In genomic region chr15:90708516-90708915, GRCh38 we compare ENCODE assay signal across 16 cellular contexts.
"Had no signal": no experiment of that assay in that cellular context is flagged by ENCODE, and none has a peak within 500 bp of the region (broad histone marks: within the 10 kb centered on the region; RNA-seq: fewer than 3 reads in every experiment).

No MANE protein-coding gene starts in this region.

- H3K9me3 Mint-ChIP-seq: dendritic cell treated with granulocyte-macrophage colony-stimulating factor and Interleukin-4, amounts not matched to agents 40 ng/mL and 50 ng/mL, for 4 days had no signal

- H3K27ac ChIP-seq: esophagus squamous epithelium, thoracic aorta, upper lobe of right lung had no signal

- H3K27me3 Mint-ChIP-seq: activated naive CD8-positive, alpha-beta T cell; dendritic cell treated with granulocyte-macrophage colony-stimulating factor and Interleukin-4, amounts not matched to agents 40 ng/mL and 50 ng/mL, for 4 days; stimulated activated naive B cell treated with anti-CD40 and anti-IgM and Interleukin-4, amounts not matched to agents 10 μg/mL and 1 μg/mL and 100 μg/mL, for 72 hours had no signal

- H3K4me3 ChIP-seq: esophagus squamous epithelium, thoracic aorta, upper lobe of right lung had no signal

- H3K4me1 ChIP-seq: esophagus squamous epithelium, upper lobe of right lung had no signal

- ATAC-seq: activated CD4-positive, CD25-positive, alpha-beta regulatory T cell treated with anti-CD3 and anti-CD28 coated beads, Interleukin-2, amount 50 U/mL, for 24 hours; activated T-cell treated with anti-CD3 and anti-CD28 coated beads, Interleukin-2, amount 50 U/mL, for 4 hours; stimulated activated naive B cell treated with anti-CD40 and anti-IgM and Interleukin-4, amounts not matched to agents 10 μg/mL and 1 μg/mL and 100 μg/mL, for 72 hours; upper lobe of right lung had no signal

- H3K4me3 Mint-ChIP-seq: activated naive CD8-positive, alpha-beta T cell; activated T-cell treated with anti-CD3 and anti-CD28 coated beads, Interleukin-2, amount 50 U/mL, for 4 hours; dendritic cell treated with granulocyte-macrophage colony-stimulating factor and Interleukin-4, amounts not matched to agents 40 ng/mL and 50 ng/mL, for 4 days; nephron; stimulated activated naive B cell treated with anti-CD40 and anti-IgM and Interleukin-4, amounts not matched to agents 10 μg/mL and 1 μg/mL and 100 μg/mL, for 72 hours had no signal

- H3K9me3 ChIP-seq: esophagus squamous epithelium, thoracic aorta, upper lobe of right lung had no signal

- H3K27ac Mint-ChIP-seq: activated naive CD8-positive, alpha-beta T cell; dendritic cell treated with granulocyte-macrophage colony-stimulating factor and Interleukin-4, amounts not matched to agents 40 ng/mL and 50 ng/mL, for 4 days; nephron; stimulated activated naive B cell treated with anti-CD40 and anti-IgM and Interleukin-4, amounts not matched to agents 10 μg/mL and 1 μg/mL and 100 μg/mL, for 72 hours had no signal

- H3K36me3 ChIP-seq: esophagus squamous epithelium, thoracic aorta, upper lobe of right lung had no signal

- H3K27me3 ChIP-seq: esophagus squamous epithelium, upper lobe of right lung had no signal

- DNase-seq: activated CD4-positive, alpha-beta T cell treated with anti-CD3 and anti-CD28 coated beads, Interleukin-2, amount 50 U/mL, for 1 hour; activated CD8-positive, alpha-beta memory T cell treated with anti-CD3 and anti-CD28 coated beads, Interleukin-2, amount 50 U/mL, for 4 hours; activated effector memory CD4-positive, alpha-beta T cell treated with Interleukin-2 at 50 U/mL for 16 hours; activated T-cell treated with anti-CD3 and anti-CD28 coated beads, Interleukin-2, amount 50 U/mL, for 4 hours; effector CD8-positive, alpha-beta T cell; esophagus squamous epithelium; occipital lobe; stimulated activated naive B cell treated with anti-CD40 and anti-IgM and Interleukin-4, amounts not matched to agents 10 μg/mL and 1 μg/mL and 100 μg/mL, for 72 hours; T-helper 9 cell; upper lobe of right lung had no signal

- FAIRE-seq: endothelial cell of umbilical vein had no signal

- H3K4me1 Mint-ChIP-seq: nephron had no signal
